In the genomic region with DNA sequence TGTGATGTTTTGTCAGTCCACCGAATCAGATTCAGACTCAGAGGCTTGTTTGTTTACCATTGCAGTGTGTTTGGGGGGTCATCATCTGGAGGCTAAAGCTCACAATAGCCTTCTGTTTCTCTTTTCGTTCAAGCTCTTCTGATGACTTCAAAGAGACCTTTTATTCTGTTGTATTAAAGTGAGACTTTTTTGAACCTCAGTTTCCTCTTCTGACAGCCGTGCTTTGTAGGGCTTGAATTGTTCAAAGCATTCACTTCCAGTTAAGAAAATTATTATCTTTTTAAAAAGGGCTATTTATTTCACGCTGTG, we compare ENCODE assay signal across 8 cellular contexts. TPM values are rescaled to one million over a fixed set of nuclear protein-coding genes. Genes with fewer than 3 reads are reported as not detected.
DNase-seq lines count a peak whose midpoint lies in the region; ATAC-seq and TF ChIP-seq lines count a peak whose summit lies in the region.

No MANE protein-coding gene starts in this region.

- TF ChIP-seq CTCF in heart left ventricle (IDR thresholded peaks at IDR 0.05) (no peak), brain microvascular endothelial cell (IDR thresholded peaks at IDR 0.05; ENCODE audit: low read depth, low read length, missing control alignments) (no peak), upper lobe of right lung (IDR thresholded peaks at IDR 0.05) (no peak), lower leg skin (IDR thresholded peaks at IDR 0.05) (no peak)

- H2BK120ac ChIP-seq in mesenchymal stem cell (ENCODE audit: low read depth, low read length): no peak overlapping the region

- no peak overlapping the region for H2AK5ac ChIP-seq in mesenchymal stem cell (ENCODE audit: low read length, severe bottlenecking)

- intact Hi-C loops in heart left ventricle (cut with DNase I): loop anchor here in 9 of 10 donors (5.0 to 10.0 kb wide), 4 partner anchors 78 to 161 kb away; a partner anchor contains a TSS
- intact Hi-C loops in left ventricle myocardium superior (cut with micrococcal nuclease): no loop called here
- intact Hi-C loops in upper lobe of right lung (cut with DNase I): loop anchor here (10.0 kb wide), 1 partner anchor 71 kb away; no protein-coding TSS in a partner anchor
- intact Hi-C loops in lower leg skin (cut with DNase I; ENCODE audit: low total_unique reads): loop anchor here (5.0 kb wide), 1 partner anchor 78 kb away; no protein-coding TSS in a partner anchor

- H3K14ac ChIP-seq in mesenchymal stem cell (ENCODE audit: low read length in 2 of 2): no peak overlapping the region

- ATAC-seq in heart left ventricle (no peak), left ventricle myocardium superior (no peak), upper lobe of right lung (no peak)

- no peak overlapping the region for H2BK5ac ChIP-seq in mesenchymal stem cell (ENCODE audit: low read depth, low read length, poor library complexity, severe bottlenecking)

- H2BK15ac ChIP-seq in mesenchymal stem cell (ENCODE audit: low read depth, poor library complexity, severe bottlenecking): no peak overlapping the region

- peak overlapping the region; percentile 87 for H3K9ac ChIP-seq in mesenchymal stem cell (ENCODE audit: low read length)

- peak overlapping the region; percentile 57 to 98 (median 78) for H3K4me3 ChIP-seq in heart left ventricle
- H3K4me3 ChIP-seq in brain microvascular endothelial cell (ENCODE audit: low read depth, low read length): peak overlapping the region; percentile 77
- peak overlapping the region in 1 of 2 experiments; percentile 96 for H3K4me3 ChIP-seq in mesenchymal stem cell (ENCODE audit: insufficient read depth in 1 of 2, low read depth in 1 of 2, low read length in 2 of 2)
- peak overlapping the region; percentile 85 for H3K4me3 ChIP-seq in upper lobe of right lung
- no peak overlapping the region for H3K4me3 ChIP-seq in lower leg skin (ENCODE audit: low read depth, poor library complexity, severe bottlenecking)

- no peak overlapping the region for H3K23ac ChIP-seq in mesenchymal stem cell (ENCODE audit: low read length in 2 of 2)

- H3K4me1 ChIP-seq in heart left ventricle (peaks cover 0 to 55% (median 20%) of the 10 kb centered on the region in 12 donors), mesenchymal stem cell (ENCODE audit: control insufficient read depth, insufficient read depth, low read depth, low read length) (peaks cover 10% of the 10 kb centered on the region), upper lobe of right lung (peaks cover 30% of the 10 kb centered on the region)

- no peak overlapping the region for H3K18ac ChIP-seq in mesenchymal stem cell (ENCODE audit: low read depth in 1 of 2, low read length in 2 of 2)

- no peak overlapping the region for H4K91ac ChIP-seq in mesenchymal stem cell (ENCODE audit: low read length)

- in situ Hi-C loops in brain microvascular endothelial cell (cut with HindIII; ENCODE audit: low pct_ligation_motif_present, low sequenced_read_pairs): no loop called here

- no peak overlapping the region for H3K4me2 ChIP-seq in mesenchymal stem cell (ENCODE audit: low read length, poor library complexity, severe bottlenecking)

- H2AFZ ChIP-seq in mesenchymal stem cell (ENCODE audit: low read depth, low read length): no peak overlapping the region

- DNase-seq in heart left ventricle (no peak), left ventricle myocardium superior (no peak), brain microvascular endothelial cell (no peak), mesenchymal stem cell (peak; percentile 41), upper lobe of right lung (no peak), NCI-H2107 (lab: John Stamatoyannopoulos, UW) (no peak), lower leg skin (ENCODE audit: low spot score in 2 of 2) (no peak)
- DNase-seq in stimulated activated CD4-positive, alpha-beta T cell treated with anti-CD3 and anti-CD28 coated beads, Interleukin-4, amount 100 ng/mL, for 4 hours: no peak

- H3K9me3 ChIP-seq in heart left ventricle (no peaks in the 10 kb centered on the region), mesenchymal stem cell (ENCODE audit: control insufficient read depth, low read length) (no peaks in the 10 kb centered on the region), upper lobe of right lung (no peaks in the 10 kb centered on the region)

- H3K27me3 ChIP-seq in heart left ventricle (no peaks in the 10 kb centered on the region), brain microvascular endothelial cell (replicated peaks) (no peaks in the 10 kb centered on the region), mesenchymal stem cell (ENCODE audit: control insufficient read depth in 1 of 2, insufficient read depth in 1 of 2, low read length in 2 of 2) (no peaks in the 10 kb centered on the region), upper lobe of right lung (no peaks in the 10 kb centered on the region)

- peak overlapping the region in 6 of 12 donors; percentile 40 to 74 (median 66) for H3K27ac ChIP-seq in heart left ventricle
- H3K27ac ChIP-seq in brain microvascular endothelial cell: no peak overlapping the region
- H3K27ac ChIP-seq in mesenchymal stem cell (ENCODE audit: low read length, poor library complexity, severe bottlenecking): no peak overlapping the region
- H3K27ac ChIP-seq in upper lobe of right lung: peak overlapping the region; percentile 38

- no peak overlapping the region for H4K8ac ChIP-seq in mesenchymal stem cell (ENCODE audit: low read length)

- WGBS in heart left ventricle, 4 donors: 28 to 43% (median 36%) methylated on average over 4 of the region's 4 CpGs
- WGBS in mesenchymal stem cell: 39% methylated on average over 3 of the region's 4 CpGs
- 18 to 24% methylated on average over 4 of the region's 4 CpGs for WGBS in lower leg skin, 2 donors

- H2BK12ac ChIP-seq in mesenchymal stem cell (ENCODE audit: low read length in 2 of 2): no peak overlapping the region

- peaks cover 0 to 5% (median 0%) of the 10 kb centered on the region in 9 donors for H3K36me3 ChIP-seq in heart left ventricle
- no peaks in the 10 kb centered on the region for H3K36me3 ChIP-seq in brain microvascular endothelial cell (replicated peaks)
- no peaks in the 10 kb centered on the region for H3K36me3 ChIP-seq in mesenchymal stem cell (ENCODE audit: control insufficient read depth in 1 of 2, insufficient read depth in 2 of 2, low read depth in 1 of 2, low read length in 2 of 2)
- no peaks in the 10 kb centered on the region for H3K36me3 ChIP-seq in upper lobe of right lung

- TF ChIP-seq POLR2A in heart left ventricle (IDR thresholded peaks at IDR 0.05): no peak
- TF ChIP-seq POLR2A in lower leg skin (IDR thresholded peaks at IDR 0.05): no peak

- H3K4ac ChIP-seq in mesenchymal stem cell (ENCODE audit: low read depth in 1 of 2, low read length in 2 of 2): no peak overlapping the region

- peaks cover 2% of the 10 kb centered on the region for H3K79me1 ChIP-seq in mesenchymal stem cell (replicated peaks; ENCODE audit: low read length, poor library complexity, severe bottlenecking)

RNA-seq across cellular contexts. Expression of a gene that starts 1.3 kb away (rescaled TPM):
- total RNA-seq in heart left ventricle (10 to 100 TPM in 7 of 9 donors, 1 to 10 TPM in 2; 8.2 to 24.3 (median 13.6) TPM), left ventricle myocardium superior (12.9 TPM), upper lobe of right lung (29.8 TPM), lower leg skin (10 to 100 TPM; 19.4 to 27.7 (median 23.9) TPM)
- polyA plus RNA-seq in heart left ventricle: 10 to 100 TPM in 1 of 2 donors, 1 to 10 TPM in 1; 3.4 to 12.1 TPM
- polyA plus RNA-seq in mesenchymal stem cell (2013, experiment 1 of 2): 35.4 TPM
- 33.7 TPM for polyA plus RNA-seq in mesenchymal stem cell (2013, experiment 2 of 2)

RNA-seq across cellular contexts. Expression of a gene that starts 27.6 kb away (rescaled TPM):
- 10 to 100 TPM in 6 of 9 donors, 1 to 10 TPM in 3; 5.7 to 21.6 (median 12.4) TPM for total RNA-seq in heart left ventricle
- 10 to 100 TPM in 1 of 2 donors, 1 to 10 TPM in 1; 2.7 to 19.0 TPM for polyA plus RNA-seq in heart left ventricle
- total RNA-seq in left ventricle myocardium superior: 14.9 TPM
- polyA plus RNA-seq in mesenchymal stem cell (2013, experiment 1 of 2): 4.0 TPM
- 5.2 TPM for polyA plus RNA-seq in mesenchymal stem cell (2013, experiment 2 of 2)
- total RNA-seq in upper lobe of right lung: 6.2 TPM
- total RNA-seq in lower leg skin: 10 to 100 TPM in 3 of 4 donors, 1 to 10 TPM in 1; 9.5 to 17.7 (median 12.7) TPM

RNA-seq across cellular contexts. Expression of a gene that starts 27.9 kb away (rescaled TPM):
- total RNA-seq in heart left ventricle (10 to 100 TPM in 8 of 9 donors, 1 to 10 TPM in 1; 9.6 to 32.4 (median 24.0) TPM), left ventricle myocardium superior (25.0 TPM), upper lobe of right lung (13.6 TPM), lower leg skin (10 to 100 TPM in 1 of 4 donors, 1 to 10 TPM in 3; 8.2 to 16.7 (median 9.5) TPM)
- polyA plus RNA-seq in heart left ventricle: 10 to 100 TPM; 18.6 to 27.9 TPM
- polyA plus RNA-seq in mesenchymal stem cell (2013, experiment 1 of 2): 11.6 TPM
- 11.5 TPM for polyA plus RNA-seq in mesenchymal stem cell (2013, experiment 2 of 2)
